Comparison of ENCODE assay signal across 16 cellular contexts in genomic region chr12:83473408-83474095, GRCh38.
A peak's percentile ranks its signal among the peaks of the same experiment; 100 is the strongest.
DNase-seq lines count a peak whose midpoint lies in the region; ATAC-seq, FAIRE-seq and TF ChIP-seq lines count a peak whose summit lies in the region.
"Had no signal": no experiment of that assay in that cellular context is flagged by ENCODE, and none has a peak within 500 bp of the region (broad histone marks: within the 10 kb centered on the region; RNA-seq: fewer than 3 reads in every experiment).

No MANE protein-coding gene starts in this region.

- H3K36me3 ChIP-seq in smooth muscle cell (ENCODE audit: low read depth), result no peaks in the 10 kb centered on the region
- no peaks in the 10 kb centered on the region for H3K36me3 ChIP-seq in prostate gland
- H3K36me3 ChIP-seq in gastrocnemius medialis, result no peaks in the 10 kb centered on the region
- no peaks in the 10 kb centered on the region for H3K36me3 ChIP-seq in CD8-positive, alpha-beta memory T cell (ENCODE audit: insufficient read depth, low read length)
- H3K36me3 ChIP-seq: heart left ventricle had no signal

- H3K9me3 ChIP-seq in smooth muscle cell (replicated peaks; ENCODE audit: low read depth) (no peaks in the 10 kb centered on the region), prostate gland (no peaks in the 10 kb centered on the region), gastrocnemius medialis (no peaks in the 10 kb centered on the region)
- H3K9me3 ChIP-seq in CD8-positive, alpha-beta memory T cell (ENCODE audit: low read length), result no peaks in the 10 kb centered on the region
- H3K9me3 ChIP-seq: heart left ventricle, mucosa of descending colon had no signal

- no peaks in the 10 kb centered on the region for H3K4me1 Mint-ChIP-seq in CD8-positive, alpha-beta memory T cell

- no peak overlapping the region for H3K4me3 ChIP-seq in smooth muscle cell
- no peak overlapping the region for H3K4me3 ChIP-seq in prostate gland
- H3K4me3 ChIP-seq in gastrocnemius medialis, result no peak overlapping the region
- no peak overlapping the region for H3K4me3 ChIP-seq in CD8-positive, alpha-beta memory T cell (ENCODE audit: low read length)
- H3K4me3 ChIP-seq: heart left ventricle, mucosa of descending colon had no signal

- H3K27me3 ChIP-seq in smooth muscle cell (ENCODE audit: low read depth), result no peaks in the 10 kb centered on the region
- H3K27me3 ChIP-seq in prostate gland (replicated peaks; ENCODE audit: insufficient read depth), result no peaks in the 10 kb centered on the region
- no peaks in the 10 kb centered on the region for H3K27me3 ChIP-seq in gastrocnemius medialis
- no peaks in the 10 kb centered on the region for H3K27me3 ChIP-seq in CD8-positive, alpha-beta memory T cell (ENCODE audit: insufficient read depth, low read length, poor library complexity, severe bottlenecking)
- H3K27me3 ChIP-seq: heart left ventricle had no signal

- in situ Hi-C loops in gastrocnemius medialis (cut with MboI; ENCODE audit: low sequenced_read_pairs in 4 of 4), result no loop called here

- no peak overlapping the region for H2AFZ ChIP-seq in smooth muscle cell (ENCODE audit: low read depth)

- peak; percentile 99 for ATAC-seq in GM18511 (IDR thresholded peaks at IDR 0.05; ENCODE audit: unreplicated experiment)
- peak; percentile 87 for ATAC-seq in GM21526 (IDR thresholded peaks at IDR 0.05; ENCODE audit: low FRiP score, unreplicated experiment)
- ATAC-seq in HG03095 (IDR thresholded peaks at IDR 0.05; ENCODE audit: unreplicated experiment), result peak; percentile 92
- no peak for ATAC-seq in gastrocnemius medialis
- ATAC-seq: mucosa of descending colon had no signal

- no peaks in the 10 kb centered on the region for H3F3A ChIP-seq in smooth muscle cell (ENCODE audit: low read depth)

- intact Hi-C loops in prostate gland (cut with DNase I) (no loop called here), gastrocnemius medialis (cut with DNase I; ENCODE audit: low total_unique reads) (no loop called here)

- H3K9me3 Mint-ChIP-seq in CD8-positive, alpha-beta memory T cell, result peaks cover 0 to 5% (median 0%) of the 10 kb centered on the region in 5 donors
- H3K9me3 Mint-ChIP-seq: CD4-positive, alpha-beta T cell had no signal

- no peak overlapping the region for H3K27ac Mint-ChIP-seq in CD8-positive, alpha-beta memory T cell
- H3K27ac Mint-ChIP-seq: CD4-positive, alpha-beta T cell had no signal

- no peaks in the 10 kb centered on the region for H3K4me1 ChIP-seq in smooth muscle cell (ENCODE audit: low read depth)
- no peaks in the 10 kb centered on the region for H3K4me1 ChIP-seq in prostate gland (replicated peaks)
- H3K4me1 ChIP-seq in gastrocnemius medialis, result no peaks in the 10 kb centered on the region
- H3K4me1 ChIP-seq in CD8-positive, alpha-beta memory T cell (ENCODE audit: insufficient read depth, low read length), result no peaks in the 10 kb centered on the region

- no peak overlapping the region for H3K9ac ChIP-seq in smooth muscle cell (ENCODE audit: low read depth)

- no peak for TF ChIP-seq POLR2A in prostate gland (IDR thresholded peaks at IDR 0.05)
- no peak for TF ChIP-seq POLR2A in gastrocnemius medialis (IDR thresholded peaks at IDR 0.05)

- H3K4me2 ChIP-seq in smooth muscle cell, result no peak overlapping the region

- H3K4me3 Mint-ChIP-seq in CD8-positive, alpha-beta memory T cell, result no peak overlapping the region
- H3K4me3 Mint-ChIP-seq: CD4-positive, alpha-beta T cell had no signal

- peak; percentile 76 for FAIRE-seq in endometrium (lab: Jason Lieb, UNC)

- H3K27me3 Mint-ChIP-seq in CD8-positive, alpha-beta memory T cell, result peaks cover 0 to 2% of the 10 kb centered on the region in 2 donors
- H3K27me3 Mint-ChIP-seq: CD4-positive, alpha-beta T cell had no signal

- CTCF ChIA-PET in CD8-positive, alpha-beta memory T cell (lab: Charles Lee), result no interaction called here

- H3K79me2 ChIP-seq in smooth muscle cell (ENCODE audit: low read depth), result no peaks in the 10 kb centered on the region

- DNase-seq in smooth muscle cell (lab: John Stamatoyannopoulos, UW; ENCODE audit: unreplicated experiment) (no peak), prostate gland (ENCODE audit: low spot score) (no peak), gastrocnemius medialis (no peak)
- DNase-seq in CD8-positive, alpha-beta memory T cell, result no peak
- DNase-seq: activated CD4-positive, CD25-positive, alpha-beta regulatory T cell treated with anti-CD3 and anti-CD28 coated beads, Interleukin-2, amount 50 U/mL, for 72 hours; activated naive CD4-positive, alpha-beta T cell treated with Interleukin-2 at 50 U/mL for 16 hours; CD4-positive, alpha-beta T cell; heart left ventricle; IMR-90; mucosa of descending colon; NCI-H2081 treated with DMSO at 0.1 percent for 48 hours had no signal

- TF ChIP-seq CTCF in smooth muscle cell (IDR thresholded peaks at IDR 0.05; ENCODE audit: borderline replicate concordance, insufficient read depth, poor library complexity, severe bottlenecking) (no peak), prostate gland (IDR thresholded peaks at IDR 0.05) (no peak), gastrocnemius medialis (IDR thresholded peaks at IDR 0.05 in 4 of 5, conservative IDR thresholded peaks at IDR 0.05 in 1 of 5) (no peak)

- no peaks in the 10 kb centered on the region for H3K36me3 Mint-ChIP-seq in CD8-positive, alpha-beta memory T cell

- WGBS in smooth muscle cell (ENCODE audit: low lambda C conversion rate), result 63% methylated on average over 3 of the region's 3 CpGs
- WGBS in prostate gland, result 57% methylated on average over 3 of the region's 3 CpGs

- H3K27ac ChIP-seq in smooth muscle cell (ENCODE audit: low read depth) (no peak overlapping the region), prostate gland (no peak overlapping the region), gastrocnemius medialis (no peak overlapping the region)
- H3K27ac ChIP-seq in CD8-positive, alpha-beta memory T cell (ENCODE audit: low read depth, low read length), result no peak overlapping the region
- H3K27ac ChIP-seq: RWPE1 had no signal

- no peaks in the 10 kb centered on the region for H4K20me1 ChIP-seq in smooth muscle cell (ENCODE audit: low read depth)

- POLR2A ChIA-PET in CD8-positive, alpha-beta memory T cell (lab: Charles Lee), result no interaction called here

Comparison
In these comparisons a context has a peak if more than half of its experiments do, and no peak if none do; other contexts are left out.
1. ATAC-seq: peak in GM18511 (single experiment), GM21526 (single experiment) and HG03095 (single experiment); none in gastrocnemius medialis (0 of 2).